ENCODE assay signal across 20 cellular contexts in the genomic region with DNA sequence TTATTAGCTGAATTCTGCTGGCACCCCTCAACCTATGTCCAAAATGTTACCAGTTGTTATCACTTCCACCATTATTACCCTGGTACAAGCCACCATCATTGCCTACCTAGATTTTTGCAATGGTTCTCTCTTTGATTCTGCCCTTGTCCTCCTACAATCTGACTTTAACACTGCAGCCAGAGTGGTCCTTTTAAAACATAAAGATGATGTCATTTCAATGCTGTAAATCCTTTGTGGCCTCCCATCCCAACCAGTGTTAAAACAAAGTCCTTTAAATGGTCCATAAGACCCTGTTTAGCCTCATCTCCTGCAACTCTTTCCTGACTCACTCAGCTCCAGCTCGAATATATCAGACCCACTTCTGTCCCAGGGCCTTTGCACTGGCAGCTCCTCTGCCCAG. TPM values are rescaled to one million over a fixed set of nuclear protein-coding genes. Genes with fewer than 3 reads are reported as not detected.
DNase-seq lines count a peak whose midpoint lies in the region; ATAC-seq, FAIRE-seq and TF ChIP-seq lines count a peak whose summit lies in the region.
"Had no signal": no experiment of that assay in that cellular context is flagged by ENCODE, and none has a peak within 500 bp of the region (broad histone marks: within the 10 kb centered on the region; RNA-seq: fewer than 3 reads in every experiment).

No MANE protein-coding gene starts in this region.

- FAIRE-seq in HepG2 (lab: Jason Lieb, UNC) = no peak
- FAIRE-seq: GM12891, GM18507, H54 had no signal

- TF ChIP-seq POLR2A in HepG2 (IDR thresholded peaks at IDR 0.05; ENCODE audit: insufficient read depth in 1 of 2, low read depth in 2 of 2, low read length in 2 of 2) (no peak), right lobe of liver (IDR thresholded peaks at IDR 0.05) (no peak)

- no TSS peak for BruUV-seq in HepG2 (replicated peaks; lab: Mats Ljungman, UMichigan)

- ATAC-seq in HepG2 (no peak), right lobe of liver (no peak)

- H3K4me3 Mint-ChIP-seq in endodermal cell = no peak overlapping the region
- no peak overlapping the region for H3K4me3 Mint-ChIP-seq in osteocyte (ENCODE audit: unreplicated experiment)
- H3K4me3 Mint-ChIP-seq: CD4-positive, alpha-beta memory T cell had no signal

- no peaks in the 10 kb centered on the region for H3K36me3 ChIP-seq in HepG2 (replicated peaks in 1 of 2; ENCODE audit: control insufficient read depth in 1 of 2, insufficient read depth in 2 of 2, low read length in 2 of 2)
- H3K36me3 ChIP-seq in right lobe of liver = no peaks in the 10 kb centered on the region
- no peaks in the 10 kb centered on the region for H3K36me3 ChIP-seq in endodermal cell (ENCODE audit: control insufficient read depth, insufficient read depth, low read length)
- H3K36me3 ChIP-seq: HAP-1 had no signal

- POLR2A ChIA-PET in HepG2 (lab: Yijun Ruan, JAX) = no interaction called here

- H4K20me1 ChIP-seq in HepG2 (ENCODE audit: insufficient read depth, low read length) = no peaks in the 10 kb centered on the region

- H3K27me3 ChIP-seq in HepG2 (ENCODE audit: control insufficient read depth in 1 of 2, insufficient read depth in 2 of 2, low read length in 2 of 2) (peaks cover 0 to 17% of the 10 kb centered on the region in 2 experiments; a peak in 3 of 5 replicates), right lobe of liver (no peaks in the 10 kb centered on the region), endodermal cell (ENCODE audit: control insufficient read depth, insufficient read depth, low read length, poor library complexity, severe bottlenecking) (no peaks in the 10 kb centered on the region)

- no peak overlapping the region for H2AFZ ChIP-seq in HepG2 (ENCODE audit: low read length)

- DNase-seq in HepG2 (ENCODE audit: low spot score) (no peak), right lobe of liver (no peak), endodermal cell (peak; percentile 14), osteocyte (ENCODE audit: extremely low spot score, unreplicated experiment) (peak; percentile 38), anterior cingulate cortex (lab: John Stamatoyannopoulos, UW) (no peak), medulla oblongata (ENCODE audit: extremely low spot score) (no peak)
- DNase-seq: C1 segment of cervical spinal cord; Calu3; CD4-positive, alpha-beta memory T cell; COR-L47; DMS53; DMS79 treated with DMSO at 0.1 percent for 48 hours; GF-D8; GOT3 had no signal

- H3K27ac ChIP-seq in HepG2 (ENCODE audit: extremely low read length, insufficient read depth, low read length) (no peak overlapping the region), right lobe of liver (no peak overlapping the region), endodermal cell (ENCODE audit: low read depth, low read length) (no peak overlapping the region)

- H3K4me2 ChIP-seq in HepG2 (ENCODE audit: low read depth, low read length) = no peak overlapping the region

- H3K9me3 Mint-ChIP-seq in endodermal cell (peaks cover 5% of the 10 kb centered on the region), osteocyte (ENCODE audit: unreplicated experiment) (no peaks in the 10 kb centered on the region)

- no peak overlapping the region for H3K27ac Mint-ChIP-seq in endodermal cell
- H3K27ac Mint-ChIP-seq in osteocyte (ENCODE audit: unreplicated experiment) = no peak overlapping the region
- H3K27ac Mint-ChIP-seq: CD4-positive, alpha-beta memory T cell had no signal

- TF ChIP-seq RAD21 in HepG2 (CRISPR knock-in tag; IDR thresholded peaks at IDR 0.05) = no peak

- H3K9me3 ChIP-seq in HepG2 (ENCODE audit: low read length) = no peaks in the 10 kb centered on the region
- no peaks in the 10 kb centered on the region for H3K9me3 ChIP-seq in right lobe of liver
- peaks cover 10% of the 10 kb centered on the region for H3K9me3 ChIP-seq in endodermal cell (ENCODE audit: control insufficient read depth, low read length)
- H3K9me3 ChIP-seq: HAP-1 had no signal

- H3K4me1 Mint-ChIP-seq in endodermal cell (no peaks in the 10 kb centered on the region), osteocyte (ENCODE audit: unreplicated experiment) (no peaks in the 10 kb centered on the region)
- H3K4me1 Mint-ChIP-seq: CD4-positive, alpha-beta memory T cell had no signal

- no peaks in the 10 kb centered on the region for H3K79me2 ChIP-seq in HepG2 (ENCODE audit: insufficient read depth, low read length)

- no peaks in the 10 kb centered on the region for H3K4me1 ChIP-seq in HepG2 (ENCODE audit: insufficient read depth, low read length)
- no peaks in the 10 kb centered on the region for H3K4me1 ChIP-seq in right lobe of liver
- no peaks in the 10 kb centered on the region for H3K4me1 ChIP-seq in endodermal cell (ENCODE audit: control insufficient read depth, insufficient read depth, low read length)
- H3K4me1 ChIP-seq: HAP-1 had no signal

- CTCF ChIA-PET in HepG2 (lab: Yijun Ruan, JAX; ENCODE audit: low intra/inter-chr PET ratio, low total read pairs) = no interaction called here

- TF ChIP-seq EP300 in HepG2 (IDR thresholded peaks at IDR 0.05; ENCODE audit: low read depth in 2 of 2, low read length in 2 of 2) (no peak), HepG2 (CRISPR knock-in tag; IDR thresholded peaks at IDR 0.05; ENCODE audit: borderline replicate concordance) (no peak)

- WGBS in HepG2 (ENCODE audit: low lambda C conversion rate) = 0% methylated on average over 1 of the region's 1 CpG
- WGBS in right lobe of liver (ENCODE audit: insufficient coverage, low coverage, low lambda C conversion rate, missing lambda C conversion rate) = 8% methylated on average over 1 of the region's 1 CpG
- 81 to 100% methylated on average over 1 of the region's 1 CpG for WGBS in endodermal cell (ENCODE audit: insufficient coverage in 1 of 2, insufficient read length in 1 of 2), 2 experiments

- no peak overlapping the region for H3K4me3 ChIP-seq in HepG2 (replicated peaks in 1 of 3; ENCODE audit: insufficient read depth in 1 of 3, low read depth in 2 of 3, low read length in 3 of 3)
- H3K4me3 ChIP-seq in right lobe of liver = no peak overlapping the region
- no peak overlapping the region for H3K4me3 ChIP-seq in endodermal cell (ENCODE audit: low read length)
- H3K4me3 ChIP-seq: HAP-1 had no signal

- intact Hi-C loops in HepG2 (cut with micrococcal nuclease; ENCODE audit: unreplicated experiment) (no loop called here), right lobe of liver (cut with DNase I) (no loop called here)

- H3K9ac ChIP-seq in HepG2 (ENCODE audit: insufficient read depth, low read depth, low read length) (no peak overlapping the region), endodermal cell (ENCODE audit: extremely low read depth, low read length, poor library complexity, severe bottlenecking) (no peak overlapping the region)

- in situ Hi-C loops in HepG2 (cut with HindIII; ENCODE audit: extremely low pct_ligation_motif_present, low pct_unique_long_range_greater_than_20kb) = no loop called here

- TF ChIP-seq CTCF in HepG2 (CRISPR knock-in tag; IDR thresholded peaks at IDR 0.05) (no peak), right lobe of liver (IDR thresholded peaks at IDR 0.05) (no peak), endodermal cell (conservative IDR thresholded peaks at IDR 0.05) (no peak), osteocyte (IDR thresholded peaks at IDR 0.05) (no peak)

- H3K36me3 Mint-ChIP-seq in endodermal cell (ENCODE audit: low read depth) = no peaks in the 10 kb centered on the region
- no peaks in the 10 kb centered on the region for H3K36me3 Mint-ChIP-seq in osteocyte (ENCODE audit: unreplicated experiment)
- H3K36me3 Mint-ChIP-seq: CD4-positive, alpha-beta memory T cell had no signal

- H3K27me3 Mint-ChIP-seq in endodermal cell (ENCODE audit: insufficient read depth) = peaks cover 10% of the 10 kb centered on the region
- H3K27me3 Mint-ChIP-seq in osteocyte (ENCODE audit: unreplicated experiment) = peaks cover 5% of the 10 kb centered on the region

TF ChIP-seq in HepG2, 621 proteins besides CTCF, POLR2A, EP300 and RAD21:
- TF ChIP-seq ATF7 (IDR thresholded peaks at IDR 0.05) (peak; percentile 76), ATF7 (CRISPR knock-in tag; IDR thresholded peaks at IDR 0.05) (no peak), ZNF777 (CRISPR knock-in tag; IDR thresholded peaks at IDR 0.05) (no peak)

RNA-seq across cellular contexts. Expression of a gene that starts 54.9 kb away (rescaled TPM):
- total RNA-seq in HepG2 (2016; rRNA removed; fragmentation: Illumina TruSeq; extraction: Trizol) (1.9 and 2.1 TPM in 2 replicates), right lobe of liver (1 to 10 TPM in 1 of 6 experiments, under 1 TPM in 2, not detected in 3; 0.62 to 1.3 (median 0.80) TPM), endodermal cell (1 to 10 TPM; 4.4 to 5.5 TPM), osteocyte (not detected in 2 replicates)
- 0.20 and 0.26 TPM in 2 replicates for total RNA-seq in HepG2 (2016; cell fraction: cytosol; rRNA removed; fragmentation: Illumina TruSeq; extraction: Trizol; ENCODE audit: low read depth)
- total RNA-seq in HepG2 (2016; cell fraction: insoluble cytoplasmic fraction; rRNA removed; fragmentation: Illumina TruSeq; extraction: Trizol) = 1.7 and 2.0 TPM in 2 replicates
- 0.99 and 1.1 TPM in 2 replicates for total RNA-seq in HepG2 (2016; cell fraction: membrane; rRNA removed; fragmentation: Illumina TruSeq; extraction: Trizol)
- 2.1 and 3.3 TPM in 2 replicates for total RNA-seq in HepG2 (2016; cell fraction: nucleus; rRNA removed; fragmentation: Illumina TruSeq; extraction: Trizol)
- 3.0 and 3.9 TPM in 2 replicates for polyA plus RNA-seq in HepG2 (2011; rRNA removed)
- 3.7 and 4.4 TPM in 2 replicates for polyA plus RNA-seq in HepG2 (2011; cell fraction: cytosol; rRNA removed)
- polyA plus RNA-seq in HepG2 (2011; cell fraction: nucleus; rRNA removed) = 6.0 and 8.6 TPM in 2 replicates
- polyA plus RNA-seq in HepG2 (2012) = 4.4 and 7.1 TPM in 2 replicates
- 0.21 and 0.40 TPM in 2 replicates for polyA plus RNA-seq in HepG2 (2016; cell fraction: cytosol; fragmentation: Illumina TruSeq; extraction: Trizol; ENCODE audit: low read depth)
- polyA plus RNA-seq in HepG2 (2016; cell fraction: insoluble cytoplasmic fraction; fragmentation: Illumina TruSeq; extraction: Trizol; ENCODE audit: low read depth) = 1.4 and 2.4 TPM in 2 replicates
- 0.76 and 0.80 TPM in 2 replicates for polyA plus RNA-seq in HepG2 (2016; cell fraction: membrane; fragmentation: Illumina TruSeq; extraction: Trizol; ENCODE audit: low read depth)
- 2.7 and 2.8 TPM in 2 replicates for polyA plus RNA-seq in HepG2 (2016; cell fraction: nucleus; fragmentation: Illumina TruSeq; extraction: Trizol; ENCODE audit: insufficient read depth, low read depth)
- polyA minus RNA-seq in HepG2 (2011; rRNA and poly(A)+ RNA removed; ENCODE audit: low replicate concordance) = 6.4 TPM in 1 of 2 replicates, not detected in the other
- polyA minus RNA-seq in HepG2 (2011; cell fraction: cytosol; rRNA and poly(A)+ RNA removed) = 2.1 and 2.5 TPM in 2 replicates
- 4.4 and 5.8 TPM in 2 replicates for polyA minus RNA-seq in HepG2 (2011; cell fraction: nucleus; rRNA and poly(A)+ RNA removed)
- 1.2 TPM for polyA plus RNA-seq in endodermal cell (2013, experiment 1 of 2)
- polyA plus RNA-seq in endodermal cell (2013, experiment 2 of 2) = 0.99 TPM
- total RNA-seq: Calu3; CD4-positive, alpha-beta memory T cell; G401 had no signal
- polyA plus RNA-seq: BJ; CD4-positive, alpha-beta memory T cell had no signal

Comparison
In these comparisons a context has a peak if more than half of its experiments do, and no peak if none do; other contexts are left out.
1. DNase-seq: peak in endodermal cell (single experiment) and osteocyte (single experiment); none in HepG2 (single experiment), right lobe of liver (0 of 3), anterior cingulate cortex (0 of 58) and medulla oblongata (single experiment).